In the genomic region with DNA sequence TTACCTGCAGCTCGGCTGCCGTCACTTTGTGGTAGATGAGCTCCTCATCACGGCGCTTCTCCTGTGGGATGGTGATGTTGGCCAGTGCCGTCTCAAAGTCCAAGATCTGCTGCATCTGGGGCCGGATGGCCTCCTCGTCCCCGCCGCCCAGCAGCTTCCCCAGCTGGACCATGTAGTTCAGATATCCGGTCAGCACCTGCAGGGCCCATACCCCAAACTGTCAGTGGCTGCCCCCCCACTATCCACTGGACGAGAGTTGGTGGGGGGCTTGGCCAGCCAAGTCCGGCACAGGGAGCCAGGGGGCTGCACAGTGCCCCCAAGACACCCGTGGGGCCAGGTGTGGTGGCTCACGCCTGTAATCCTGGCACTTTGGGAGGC, we compare ENCODE assay signal across 12 cellular contexts. TPM values are rescaled to one million over a fixed set of nuclear protein-coding genes. Genes with fewer than 3 reads are reported as not detected.
A peak's percentile ranks its signal among the peaks of the same experiment; 100 is the strongest.
DNase-seq lines count a peak whose midpoint lies in the region; ATAC-seq and TF ChIP-seq lines count a peak whose summit lies in the region.
"Had no signal": no experiment of that assay in that cellular context is flagged by ENCODE, and none has a peak within 500 bp of the region (broad histone marks: within the 10 kb centered on the region; RNA-seq: fewer than 3 reads in every experiment).

No MANE protein-coding gene starts in this region.

- 92 to 100% (median 94%) methylated on average over 6 to 14 of the region's 14 CpGs for WGBS in stomach, 5 donors

- peaks cover 31 to 54% (median 49%) of the 10 kb centered on the region in 4 donors for H3K4me1 ChIP-seq in stomach

- CTCF ChIA-PET in RWPE1 (lab: Yijun Ruan, JAX), result interaction anchor here (0.6 to 6.1 kb wide), 9 partner anchors 14 to 401 kb away, joined by 3 to 104 read pairs (median 8); no protein-coding TSS in a partner anchor

- TF ChIP-seq POLR2A in stomach (IDR thresholded peaks at IDR 0.05), result no peak

- H3K27ac Mint-ChIP-seq in activated T-cell treated with anti-CD3 and anti-CD28 coated beads, Interleukin-2, amount 50 U/mL, for 24 hours, result peak overlapping the region; percentile 85

- H3K36me3 ChIP-seq in stomach, result peaks cover 39 to 93% (median 88%) of the 10 kb centered on the region in 4 donors

- ATAC-seq in activated T-cell treated with anti-CD3 and anti-CD28 coated beads, Interleukin-2, amount 50 U/mL, for 4 hours, result no peak

- peaks cover 63% of the 10 kb centered on the region for H3K4me1 Mint-ChIP-seq in activated T-cell treated with anti-CD3 and anti-CD28 coated beads, Interleukin-2, amount 50 U/mL, for 24 hours (ENCODE audit: low read depth)
- H3K4me1 Mint-ChIP-seq in activated T-cell treated with anti-CD3 and anti-CD28 coated beads, Interleukin-2, amount 50 U/mL, for 4 hours (ENCODE audit: low read depth), result peaks cover 45% of the 10 kb centered on the region

- H3K27ac ChIP-seq in RWPE1 (peak overlapping the region; percentile 73), cingulate gyrus (ENCODE audit: low read depth, low read length) (peak overlapping the region; percentile 29), stomach (peak overlapping the region in 3 of 5 donors; percentile 68 to 79 (median 74))
- H3K27ac ChIP-seq: BLaER1 treated with 17β-estradiol and CSF1 and Interleukin-3, amounts not matched to agents 10 nM and 100 nM had no signal

- POLR2A ChIA-PET in RWPE1 (lab: Yijun Ruan, JAX; ENCODE audit: low non-redundant PET), result no interaction called here

- H3K9me3 ChIP-seq in stomach, result no peaks in the 10 kb centered on the region
- H3K9me3 ChIP-seq: BLaER1 treated with 17β-estradiol and CSF1 and Interleukin-3, amounts not matched to agents 10 nM and 100 nM had no signal

- H3K9me3 Mint-ChIP-seq in activated T-cell treated with anti-CD3 and anti-CD28 coated beads, Interleukin-2, amount 50 U/mL, for 24 hours, result no peaks in the 10 kb centered on the region
- H3K9me3 Mint-ChIP-seq in activated T-cell treated with anti-CD3 and anti-CD28 coated beads, Interleukin-2, amount 50 U/mL, for 4 hours, result no peaks in the 10 kb centered on the region
- H3K9me3 Mint-ChIP-seq: CD8-positive, alpha-beta memory T cell had no signal

- H3K27me3 Mint-ChIP-seq in activated T-cell treated with anti-CD3 and anti-CD28 coated beads, Interleukin-2, amount 50 U/mL, for 24 hours, result no peaks in the 10 kb centered on the region
- no peaks in the 10 kb centered on the region for H3K27me3 Mint-ChIP-seq in activated T-cell treated with anti-CD3 and anti-CD28 coated beads, Interleukin-2, amount 50 U/mL, for 4 hours (ENCODE audit: low read depth)
- H3K27me3 Mint-ChIP-seq: CD8-positive, alpha-beta memory T cell had no signal

- intact Hi-C loops in stomach (cut with DNase I; ENCODE audit: low total_unique reads), result loop anchor here (5.0 kb wide), 1 partner anchor 111 kb away; no protein-coding TSS in a partner anchor

- no peak overlapping the region for H3K4me3 ChIP-seq in stomach
- H3K4me3 ChIP-seq: BLaER1 treated with 17β-estradiol and CSF1 and Interleukin-3, amounts not matched to agents 10 nM and 100 nM; GM12878 had no signal

- TF ChIP-seq CTCF in RWPE1 (conservative IDR thresholded peaks at IDR 0.05; ENCODE audit: low read depth) (no peak), stomach (IDR thresholded peaks at IDR 0.05) (no peak)

- H3K36me3 Mint-ChIP-seq in activated T-cell treated with anti-CD3 and anti-CD28 coated beads, Interleukin-2, amount 50 U/mL, for 24 hours (ENCODE audit: low read depth), result peaks cover 94% of the 10 kb centered on the region
- H3K36me3 Mint-ChIP-seq in activated T-cell treated with anti-CD3 and anti-CD28 coated beads, Interleukin-2, amount 50 U/mL, for 4 hours (ENCODE audit: insufficient read depth), result peaks cover 45% of the 10 kb centered on the region

- no peaks in the 10 kb centered on the region for H3K27me3 ChIP-seq in stomach

- TF ChIP-seq EP300 in stomach (IDR thresholded peaks at IDR 0.05), result no peak

- H3K4me3 Mint-ChIP-seq in activated T-cell treated with anti-CD3 and anti-CD28 coated beads, Interleukin-2, amount 50 U/mL, for 24 hours, result no peak overlapping the region
- no peak overlapping the region for H3K4me3 Mint-ChIP-seq in activated T-cell treated with anti-CD3 and anti-CD28 coated beads, Interleukin-2, amount 50 U/mL, for 4 hours

- no peak for DNase-seq in activated T-cell treated with anti-CD3 and anti-CD28 coated beads, Interleukin-2, amount 50 U/mL, for 24 hours
- no peak for DNase-seq in activated T-cell treated with anti-CD3 and anti-CD28 coated beads, Interleukin-2, amount 50 U/mL, for 4 hours
- DNase-seq in RWPE1 (ENCODE audit: low spot score) (no peak), stomach (no peak), NCI-H345 (lab: John Stamatoyannopoulos, UW) (no peak), SW 1271 (lab: John Stamatoyannopoulos, UW) (no peak), COLO829 (ENCODE audit: low spot score) (no peak)
- DNase-seq: GOT3 had no signal

RNA-seq across cellular contexts. Expression of a gene that starts 34.3 kb away (rescaled TPM):
- total RNA-seq in activated T-cell treated with anti-CD3 and anti-CD28 coated beads, Interleukin-2, amount 50 U/mL, for 4 hours, result 100 to 1,000 TPM; 121 to 168 (median 149) TPM
- 100 to 1,000 TPM in 2 of 5 donors, 10 to 100 TPM in 3; 40.2 to 574 (median 71.4) TPM for total RNA-seq in stomach
- 10 to 100 TPM; 17.6 to 30.9 (median 25.4) TPM for polyA plus RNA-seq in stomach
